ENCODE assay signal across 17 cellular contexts in genomic region chr16:10309271-10309932, GRCh38.
DNase-seq lines count a peak whose midpoint lies in the region; ATAC-seq and TF ChIP-seq lines count a peak whose summit lies in the region.
"Had no signal": no experiment of that assay in that cellular context is flagged by ENCODE, and none has a peak within 500 bp of the region (broad histone marks: within the 10 kb centered on the region; RNA-seq: fewer than 3 reads in every experiment).

No MANE protein-coding gene starts in this region.

- TF ChIP-seq CTCF in cardiac muscle cell (IDR thresholded peaks at IDR 0.05; ENCODE audit: low read depth, low read length) = no peak
- TF ChIP-seq CTCF in heart left ventricle (IDR thresholded peaks at IDR 0.05) = no peak
- TF ChIP-seq CTCF in mammary epithelial cell (conservative IDR thresholded peaks at IDR 0.05 in 1 of 2, IDR thresholded peaks at IDR 0.05 in 1 of 2; ENCODE audit: extremely low read depth in 1 of 2, insufficient read depth in 1 of 2, low read depth in 1 of 2, low read length in 2 of 2) = no peak
- no peak for TF ChIP-seq CTCF in mesothelial cell of epicardium (IDR thresholded peaks at IDR 0.05; ENCODE audit: unreplicated experiment)
- TF ChIP-seq CTCF in uterus (IDR thresholded peaks at IDR 0.05) = no peak

- 68 to 77% (median 72%) methylated on average over 11 of the region's 11 CpGs for WGBS in heart left ventricle, 4 donors
- WGBS in mammary epithelial cell (ENCODE audit: low coverage, missing lambda C conversion rate) = 94% methylated on average over 9 of the region's 11 CpGs

- H3K4me1 ChIP-seq in cardiac muscle cell (ENCODE audit: low read depth) (peaks cover 12% of the 10 kb centered on the region), heart left ventricle (no peaks in the 10 kb centered on the region), mammary epithelial cell (ENCODE audit: insufficient read depth, low read length) (peaks cover 16% of the 10 kb centered on the region), uterus (no peaks in the 10 kb centered on the region)
- H3K4me1 ChIP-seq: SJCRH30 had no signal

- TF ChIP-seq POLR2A in heart left ventricle (IDR thresholded peaks at IDR 0.05) (no peak), uterus (IDR thresholded peaks at IDR 0.05) (no peak)

- intact Hi-C loops in heart left ventricle (cut with DNase I) = no loop called here
- intact Hi-C loops in mammary epithelial cell (cut with micrococcal nuclease) = no loop called here
- intact Hi-C loops in uterus (cut with DNase I; ENCODE audit: low total_unique reads) = no loop called here

- H3K79me2 ChIP-seq in mammary epithelial cell (ENCODE audit: insufficient read depth, low read length) = no peaks in the 10 kb centered on the region

- in situ Hi-C loops in mammary epithelial cell (cut with MboI; ENCODE audit: low sequenced_read_pairs in 2 of 2) = loop anchor here (25.0 kb wide), 1 partner anchor 428 kb away; the partner anchor contains the start of gene NUBP1 (in 2 of the 2)

- no peaks in the 10 kb centered on the region for H4K20me1 ChIP-seq in mammary epithelial cell (ENCODE audit: insufficient read depth, low read length)

- H3K9me3 Mint-ChIP-seq in mesothelial cell of epicardium = no peaks in the 10 kb centered on the region
- H3K9me3 Mint-ChIP-seq: CD4-positive, alpha-beta memory T cell had no signal

- CTCF ChIA-PET in mammary epithelial cell (lab: Charles Lee; ENCODE audit: low non-redundant PET) = interaction anchor here (0.6 to 1.4 kb wide), 2 partner anchors 59 to 77 kb away, joined by 3 to 6 read pairs; no protein-coding TSS in a partner anchor

- DNase-seq in cardiac muscle cell (ENCODE audit: low read depth in 1 of 2, low spot score in 1 of 2) (no peak), heart left ventricle (no peak), mammary epithelial cell (no peak), mesothelial cell of epicardium (ENCODE audit: low spot score in 2 of 2, unreplicated experiment in 2 of 2) (no peak), uterus (no peak), NCI-H1105 treated with DMSO at 0.1 percent for 48 hours (lab: John Stamatoyannopoulos, UW) (no peak), SKM-1 treated with dmso at 0.1 percent for 144 hours (lab: John Stamatoyannopoulos, UW; ENCODE audit: unreplicated experiment) (no peak)
- DNase-seq: Calu3; CD4-positive, alpha-beta memory T cell; GOT3; NCI-H187; NCI-H2107; NCI-H510A treated with DMSO at 0.1 percent for 48 hours; NCI-H774; PC-9; SJCRH30 had no signal

- H3K9ac ChIP-seq in mammary epithelial cell (ENCODE audit: insufficient read depth, low read length) = no peak overlapping the region

- H3K9me3 ChIP-seq in cardiac muscle cell (ENCODE audit: low read depth) (no peaks in the 10 kb centered on the region), heart left ventricle (no peaks in the 10 kb centered on the region), mammary epithelial cell (replicated peaks; ENCODE audit: insufficient read depth, low read length) (no peaks in the 10 kb centered on the region), uterus (no peaks in the 10 kb centered on the region)
- H3K9me3 ChIP-seq: SJCRH30 had no signal

- BruUV-seq in mammary epithelial cell (replicated peaks; lab: Mats Ljungman, UMichigan) = no TSS peak

- no peak for ATAC-seq in heart left ventricle
- ATAC-seq in HG03139 (IDR thresholded peaks at IDR 0.05; ENCODE audit: unreplicated experiment) = no peak

- no peak overlapping the region for H3K4me3 ChIP-seq in cardiac muscle cell
- no peak overlapping the region for H3K4me3 ChIP-seq in heart left ventricle
- no peak overlapping the region for H3K4me3 ChIP-seq in mammary epithelial cell (replicated peaks in 1 of 3; ENCODE audit: insufficient read depth in 1 of 3, low read depth in 2 of 3, low read length in 3 of 3)
- no peak overlapping the region for H3K4me3 ChIP-seq in uterus
- H3K4me3 ChIP-seq: PC-9, SJCRH30 had no signal

- dilution Hi-C loops in mammary epithelial cell (cut with HindIII; ENCODE audit: low sequenced_read_pairs) = no loop called here

- H3K4me3 Mint-ChIP-seq in mesothelial cell of epicardium = no peak overlapping the region
- H3K4me3 Mint-ChIP-seq: CD4-positive, alpha-beta memory T cell had no signal

- H3K4me2 ChIP-seq in mammary epithelial cell (ENCODE audit: insufficient read depth, low read depth, low read length) = peak overlapping the region; percentile 79
- H3K4me2 ChIP-seq: PC-9 had no signal

- peak overlapping the region; percentile 45 for H3K27ac Mint-ChIP-seq in mesothelial cell of epicardium

- H3K27me3 Mint-ChIP-seq in mesothelial cell of epicardium (ENCODE audit: low read depth) = no peaks in the 10 kb centered on the region

- H3K27ac ChIP-seq in cardiac muscle cell (peak overlapping the region; percentile 15), heart left ventricle (no peak overlapping the region), mammary epithelial cell (ENCODE audit: insufficient read depth, low read depth, low read length) (peak overlapping the region; percentile 81), uterus (no peak overlapping the region)
- H3K27ac ChIP-seq: PC-9, SJCRH30 had no signal

- peak overlapping the region; percentile 54 for H2AFZ ChIP-seq in mammary epithelial cell (ENCODE audit: low read depth, low read length)
- H2AFZ ChIP-seq: PC-9 had no signal

- H3K27me3 ChIP-seq in cardiac muscle cell = no peaks in the 10 kb centered on the region
- H3K27me3 ChIP-seq in heart left ventricle = no peaks in the 10 kb centered on the region
- H3K27me3 ChIP-seq in mammary epithelial cell (ENCODE audit: insufficient read depth, low read length) = no peaks in the 10 kb centered on the region
- H3K27me3 ChIP-seq in uterus = no peaks in the 10 kb centered on the region
- H3K27me3 ChIP-seq: SJCRH30 had no signal

- no peaks in the 10 kb centered on the region for H3K36me3 Mint-ChIP-seq in mesothelial cell of epicardium
- H3K36me3 Mint-ChIP-seq: CD4-positive, alpha-beta memory T cell had no signal

- peaks cover 28% of the 10 kb centered on the region for H3K4me1 Mint-ChIP-seq in mesothelial cell of epicardium

- H3K36me3 ChIP-seq in cardiac muscle cell (no peaks in the 10 kb centered on the region), heart left ventricle (no peaks in the 10 kb centered on the region), mammary epithelial cell (ENCODE audit: insufficient read depth, low read length) (no peaks in the 10 kb centered on the region), uterus (no peaks in the 10 kb centered on the region)
- H3K36me3 ChIP-seq: SJCRH30 had no signal

Comparison
In these comparisons a context has a peak if more than half of its experiments do, and no peak if none do; other contexts are left out.
1. H3K27ac ChIP-seq: peak in cardiac muscle cell (single experiment) and mammary epithelial cell (single experiment); none in heart left ventricle (0 of 12) and uterus (0 of 2).